ENCODE assay signal across 7 cellular contexts in genomic region chr12:56042430-56043203, GRCh38. TPM values are rescaled to one million over a fixed set of nuclear protein-coding genes. Genes with fewer than 3 reads are reported as not detected.
DNase-seq lines count a peak whose midpoint lies in the region; ATAC-seq and TF ChIP-seq lines count a peak whose summit lies in the region.

No MANE protein-coding gene starts in this region.

- H3K9ac ChIP-seq in HUES64 (ENCODE audit: low read depth, low read length) (peak overlapping the region; percentile 98), iPS-15b (ENCODE audit: low read depth, low read length) (peak overlapping the region; percentile 97)

- DNase-seq in stimulated activated naive B cell treated with anti-CD40 and anti-IgM and Interleukin-4, amounts not matched to agents 10 μg/mL and 1 μg/mL and 100 μg/mL, for 72 hours = no peak
- DNase-seq in KBM-7 = no peak
- no peak for DNase-seq in NCI-H524 (lab: John Stamatoyannopoulos, UW)

- H3K4me1 Mint-ChIP-seq in activated T-helper 17 cell treated with anti-CD3 and anti-CD28 coated beads, Interleukin-2, amount 50 U/mL, for 72 hours = peaks cover 14% of the 10 kb centered on the region
- peaks cover 19 to 28% of the 10 kb centered on the region in 2 donors for H3K4me1 Mint-ChIP-seq in stimulated activated naive B cell treated with anti-CD40 and anti-IgM and Interleukin-4, amounts not matched to agents 10 μg/mL and 1 μg/mL and 100 μg/mL, for 72 hours

- H3K9me3 Mint-ChIP-seq in activated T-helper 17 cell treated with anti-CD3 and anti-CD28 coated beads, Interleukin-2, amount 50 U/mL, for 72 hours = no peaks in the 10 kb centered on the region
- H3K9me3 Mint-ChIP-seq in stimulated activated naive B cell treated with anti-CD40 and anti-IgM and Interleukin-4, amounts not matched to agents 10 μg/mL and 1 μg/mL and 100 μg/mL, for 72 hours = no peaks in the 10 kb centered on the region

- H3K9me3 ChIP-seq in HUES64 (ENCODE audit: insufficient read depth, low read depth, low read length) (no peaks in the 10 kb centered on the region), iPS-15b (ENCODE audit: control insufficient read depth, insufficient read depth, low read length) (no peaks in the 10 kb centered on the region)

- peaks cover 4% of the 10 kb centered on the region; the same call in 1 of the 2 replicates for H3K4me1 ChIP-seq in HUES64 (ENCODE audit: insufficient read depth, low read length)
- H3K4me1 ChIP-seq in iPS-15b (ENCODE audit: control insufficient read depth, insufficient read depth, low read length) = no peaks in the 10 kb centered on the region

- in situ Hi-C loops in KBM-7 (cut with MboI; ENCODE audit: low pct_unique_long_range_greater_than_20kb, low sequenced_read_pairs) = no loop called here

- H3K4me3 ChIP-seq in HUES64 (ENCODE audit: low read length) = peak overlapping the region; percentile 84
- H3K4me3 ChIP-seq in iPS-15b (ENCODE audit: low read depth, low read length) = peak overlapping the region; percentile 93

- peak overlapping the region; percentile 96 for H3K4me3 Mint-ChIP-seq in activated T-helper 17 cell treated with anti-CD3 and anti-CD28 coated beads, Interleukin-2, amount 50 U/mL, for 72 hours
- H3K4me3 Mint-ChIP-seq in stimulated activated naive B cell treated with anti-CD40 and anti-IgM and Interleukin-4, amounts not matched to agents 10 μg/mL and 1 μg/mL and 100 μg/mL, for 72 hours = peak overlapping the region; percentile 92 to 94

- H3K27me3 ChIP-seq in HUES64 (ENCODE audit: insufficient read depth, low read length) = no peaks in the 10 kb centered on the region
- no peaks in the 10 kb centered on the region for H3K27me3 ChIP-seq in iPS-15b (ENCODE audit: control insufficient read depth, insufficient read depth, low read length)

- peaks cover 50% of the 10 kb centered on the region for H3K36me3 Mint-ChIP-seq in activated T-helper 17 cell treated with anti-CD3 and anti-CD28 coated beads, Interleukin-2, amount 50 U/mL, for 72 hours (ENCODE audit: low read depth)
- peaks cover 24 to 38% of the 10 kb centered on the region in 2 donors for H3K36me3 Mint-ChIP-seq in stimulated activated naive B cell treated with anti-CD40 and anti-IgM and Interleukin-4, amounts not matched to agents 10 μg/mL and 1 μg/mL and 100 μg/mL, for 72 hours

- peak overlapping the region; percentile 98 for H3K27ac Mint-ChIP-seq in activated T-helper 17 cell treated with anti-CD3 and anti-CD28 coated beads, Interleukin-2, amount 50 U/mL, for 72 hours
- peak overlapping the region; percentile 98 for H3K27ac Mint-ChIP-seq in stimulated activated naive B cell treated with anti-CD40 and anti-IgM and Interleukin-4, amounts not matched to agents 10 μg/mL and 1 μg/mL and 100 μg/mL, for 72 hours

- 15% methylated on average over 28 of the region's 29 CpGs for WGBS in HUES64

- peak overlapping the region; percentile 95 for H3K27ac ChIP-seq in HUES64 (ENCODE audit: low read depth, low read length)

- ATAC-seq in activated T-helper 17 cell treated with anti-CD3 and anti-CD28 coated beads, Interleukin-2, amount 50 U/mL, for 72 hours (replicated peaks) = no peak
- ATAC-seq in stimulated activated naive B cell treated with anti-CD40 and anti-IgM and Interleukin-4, amounts not matched to agents 10 μg/mL and 1 μg/mL and 100 μg/mL, for 72 hours (replicated peaks) = no peak
- no peak for ATAC-seq in GM18505 (IDR thresholded peaks at IDR 0.05; ENCODE audit: unreplicated experiment)

- H3K27me3 Mint-ChIP-seq in activated T-helper 17 cell treated with anti-CD3 and anti-CD28 coated beads, Interleukin-2, amount 50 U/mL, for 72 hours = no peaks in the 10 kb centered on the region
- no peaks in the 10 kb centered on the region for H3K27me3 Mint-ChIP-seq in stimulated activated naive B cell treated with anti-CD40 and anti-IgM and Interleukin-4, amounts not matched to agents 10 μg/mL and 1 μg/mL and 100 μg/mL, for 72 hours

- H3K36me3 ChIP-seq in HUES64 (ENCODE audit: insufficient read depth, low read length) (peaks cover 40% of the 10 kb centered on the region), iPS-15b (ENCODE audit: control insufficient read depth, insufficient read depth, low read length) (peaks cover 7% of the 10 kb centered on the region)

- TF ChIP-seq POLR2A in GM18505 (IDR thresholded peaks at IDR 0.05; ENCODE audit: borderline replicate concordance, extremely low read depth, insufficient read depth, insufficient read length) = no peak

RNA-seq across cellular contexts. Expression of gene RPS26, which starts 0.9 kb away (rescaled TPM):
- polyA plus RNA-seq in HUES64 (2013, experiment 1 of 2) = 2,096 TPM
- polyA plus RNA-seq in HUES64 (2013, experiment 2 of 2) = 2,046 TPM
- 10 to 100 TPM; 32.5 to 36.1 TPM for total RNA-seq in activated T-helper 17 cell treated with anti-CD3 and anti-CD28 coated beads, Interleukin-2, amount 50 U/mL, for 72 hours

RNA-seq across cellular contexts. Expression of gene IKZF4, which starts 21.8 kb away (rescaled TPM):
- polyA plus RNA-seq in HUES64 (2013, experiment 1 of 2) = 9.6 TPM
- 9.9 TPM for polyA plus RNA-seq in HUES64 (2013, experiment 2 of 2)
- 10 to 100 TPM; 19.1 to 20.3 TPM for total RNA-seq in activated T-helper 17 cell treated with anti-CD3 and anti-CD28 coated beads, Interleukin-2, amount 50 U/mL, for 72 hours

RNA-seq across cellular contexts. Expression of gene ERBB3, which starts 37.3 kb away (rescaled TPM):
- polyA plus RNA-seq in HUES64 (2013, experiment 1 of 2) = 21.1 TPM
- polyA plus RNA-seq in HUES64 (2013, experiment 2 of 2) = 26.2 TPM
- under 1 TPM; 0.56 to 0.64 TPM for total RNA-seq in activated T-helper 17 cell treated with anti-CD3 and anti-CD28 coated beads, Interleukin-2, amount 50 U/mL, for 72 hours

RNA-seq across cellular contexts. Expression of gene SUOX, which starts 45.5 kb away (rescaled TPM):
- 15.2 TPM for polyA plus RNA-seq in HUES64 (2013, experiment 1 of 2)
- 16.0 TPM for polyA plus RNA-seq in HUES64 (2013, experiment 2 of 2)
- 1 to 10 TPM; 3.4 to 3.5 TPM for total RNA-seq in activated T-helper 17 cell treated with anti-CD3 and anti-CD28 coated beads, Interleukin-2, amount 50 U/mL, for 72 hours
